In genomic region chr7:77484785-77485184, GRCh38 we compare ENCODE assay signal across 21 cellular contexts. TPM values are rescaled to one million over a fixed set of nuclear protein-coding genes. Genes with fewer than 3 reads are reported as not detected.
DNase-seq lines count a peak whose midpoint lies in the region; FAIRE-seq and TF ChIP-seq lines count a peak whose summit lies in the region.
"Had no signal": no experiment of that assay in that cellular context is flagged by ENCODE, and none has a peak within 500 bp of the region (broad histone marks: within the 10 kb centered on the region; RNA-seq: fewer than 3 reads in every experiment).

No MANE protein-coding gene starts in this region.

- peak; percentile 4 for DNase-seq in A673 (ENCODE audit: low spot score)
- peak; percentile 33 to 50 for DNase-seq in NCI-H526 (lab: John Stamatoyannopoulos, UW)
- DNase-seq in astrocyte of the hippocampus (ENCODE audit: low read depth, low spot score) = peak; percentile 8
- DNase-seq in keratinocyte (ENCODE audit: low read depth, low spot score) = no peak
- DNase-seq in effector memory CD4-positive, alpha-beta T cell = no peak
- DNase-seq in SHP77 treated with DMSO at 0.1 percent for 48 hours (lab: John Stamatoyannopoulos, UW) = no peak
- no peak for DNase-seq in neuronal stem cell (ENCODE audit: low spot score)
- DNase-seq: AML-193; Caco-2; CD4-positive, alpha-beta T cell; DMS153; DMS79; GDM1; GOT3; H7; HFFc6; IMR-90 had no signal

- H2BK15ac ChIP-seq in neuronal stem cell (ENCODE audit: low read length) = no peak overlapping the region

- no peak overlapping the region for H4K8ac ChIP-seq in neuronal stem cell (ENCODE audit: low read depth, low read length)

- no peak overlapping the region for H3K23ac ChIP-seq in neuronal stem cell (ENCODE audit: low read depth, low read length, poor library complexity)

- H2BK120ac ChIP-seq in neuronal stem cell (ENCODE audit: low read depth, low read length) = no peak overlapping the region

- no peak for FAIRE-seq in keratinocyte (lab: Jason Lieb, UNC)
- FAIRE-seq: GM12892, GM18507, HTR-8/SVneo had no signal

- no peak overlapping the region for H2BK5ac ChIP-seq in neuronal stem cell (ENCODE audit: low read length)

- H3K4me3 ChIP-seq in A673 (ENCODE audit: low read depth, low read length, poor library complexity, severe bottlenecking) (no peak overlapping the region), keratinocyte (ENCODE audit: control insufficient read depth in 2 of 3, extremely low read depth in 1 of 3, insufficient read depth in 2 of 3, low read depth in 1 of 3, low read length in 3 of 3) (no peak overlapping the region), neuronal stem cell (ENCODE audit: low read length in 2 of 2) (no peak overlapping the region)
- H3K4me3 ChIP-seq in effector memory CD4-positive, alpha-beta T cell (ENCODE audit: insufficient read depth, low read depth, low read length, poor library complexity, severe bottlenecking) = no peak overlapping the region

- TF ChIP-seq CTCF in A673 (conservative IDR thresholded peaks at IDR 0.05; ENCODE audit: low read depth, low read length) = no peak
- TF ChIP-seq CTCF in keratinocyte (optimal IDR thresholded peaks at IDR 0.05 in 1 of 3, IDR thresholded peaks at IDR 0.05 in 1 of 3, conservative IDR thresholded peaks at IDR 0.05 in 1 of 3; ENCODE audit: extremely low read depth in 1 of 3, insufficient read depth in 2 of 3, low read length in 3 of 3) = no peak

- H2BK12ac ChIP-seq in neuronal stem cell (ENCODE audit: low read length) = no peak overlapping the region

- H2AFZ ChIP-seq in keratinocyte (ENCODE audit: control insufficient read depth, low read length) = peak overlapping the region; percentile 44
- no peak overlapping the region for H2AFZ ChIP-seq in neuronal stem cell (ENCODE audit: low read length)

- no peak overlapping the region for H3K4me2 ChIP-seq in keratinocyte (ENCODE audit: control insufficient read depth, extremely low read depth, insufficient read depth, low read depth, low read length)
- H3K4me2 ChIP-seq in neuronal stem cell (ENCODE audit: insufficient read depth, low read length, poor library complexity, severe bottlenecking) = no peak overlapping the region

- H3K27ac ChIP-seq in A673 (ENCODE audit: low read depth, low read length, poor library complexity, severe bottlenecking) (no peak overlapping the region), keratinocyte (ENCODE audit: control insufficient read depth, insufficient read depth, low read length) (no peak overlapping the region), neuronal stem cell (replicated peaks; ENCODE audit: low read length) (no peak overlapping the region)
- no peak overlapping the region for H3K27ac ChIP-seq in effector memory CD4-positive, alpha-beta T cell (ENCODE audit: insufficient read depth, low read length, poor library complexity, severe bottlenecking)
- H3K27ac ChIP-seq: C4-2B had no signal

- no peak overlapping the region for H2AK5ac ChIP-seq in neuronal stem cell (ENCODE audit: low read depth, low read length)

- intact Hi-C loops in A673 (cut with micrococcal nuclease; ENCODE audit: unreplicated experiment) = no loop called here

- no TSS peak for BruUV-seq in A673 (replicated peaks; lab: Mats Ljungman, UMichigan)

- no peaks in the 10 kb centered on the region for H3K79me1 ChIP-seq in neuronal stem cell (ENCODE audit: low read depth, low read length)

- no CpG with 5 or more reads among the region's 7 CpGs for WGBS in neuronal stem cell (ENCODE audit: extremely low coverage in 2 of 2, insufficient read length in 2 of 2, insufficient replicate concordance in 1 of 2), 2 donors

- no peaks in the 10 kb centered on the region for H3K36me3 ChIP-seq in A673 (ENCODE audit: insufficient read depth, low read length, poor library complexity, severe bottlenecking)
- H3K36me3 ChIP-seq in keratinocyte (ENCODE audit: control insufficient read depth in 2 of 2, extremely low read depth in 1 of 2, insufficient read depth in 2 of 2, low read length in 2 of 2) = no peaks in the 10 kb centered on the region
- H3K36me3 ChIP-seq in effector memory CD4-positive, alpha-beta T cell (ENCODE audit: control insufficient read depth, insufficient read depth, low read length) = no peaks in the 10 kb centered on the region
- no peaks in the 10 kb centered on the region for H3K36me3 ChIP-seq in neuronal stem cell (replicated peaks in 1 of 2; ENCODE audit: control insufficient read depth in 2 of 2, insufficient read depth in 2 of 2, low read length in 2 of 2)

- H3K4me1 ChIP-seq in A673 (ENCODE audit: insufficient read depth, low read length, poor library complexity, severe bottlenecking) (no peaks in the 10 kb centered on the region), keratinocyte (ENCODE audit: control insufficient read depth, extremely low read depth, insufficient read depth, low read length) (peaks cover 10% of the 10 kb centered on the region), neuronal stem cell (ENCODE audit: control insufficient read depth in 2 of 2, insufficient read depth in 1 of 2, low read depth in 1 of 2, low read length in 2 of 2) (peaks cover 0 to 4% of the 10 kb centered on the region in 2 donors)
- no peaks in the 10 kb centered on the region for H3K4me1 ChIP-seq in effector memory CD4-positive, alpha-beta T cell (ENCODE audit: control insufficient read depth, insufficient read depth, low read length, poor library complexity, severe bottlenecking)

- no peak overlapping the region for H3K18ac ChIP-seq in neuronal stem cell (ENCODE audit: low read length)

- POLR2A ChIA-PET in A673 (lab: Charles Lee; ENCODE audit: low non-redundant PET) = interaction anchor here (0.5 kb wide), 1 partner anchor 1098 kb away, joined by 3 read pairs; no protein-coding TSS in a partner anchor

- CTCF ChIA-PET in A673 (lab: Charles Lee) = no interaction called here

- dilution Hi-C loops in keratinocyte (cut with MboI; ENCODE audit: extremely low pct_ligation_motif_present, low sequenced_read_pairs) = no loop called here

- no peaks in the 10 kb centered on the region for H3K9me1 ChIP-seq in keratinocyte (ENCODE audit: control insufficient read depth, extremely low read depth, insufficient read depth, low read length)

- no peak overlapping the region for H3K14ac ChIP-seq in neuronal stem cell (ENCODE audit: low read length)

- H3K9me3 ChIP-seq in A673 (ENCODE audit: low read depth, low read length, poor library complexity, severe bottlenecking) = no peaks in the 10 kb centered on the region
- H3K9me3 ChIP-seq in keratinocyte (ENCODE audit: control insufficient read depth, low read depth, low read length) = no peaks in the 10 kb centered on the region
- no peaks in the 10 kb centered on the region for H3K9me3 ChIP-seq in effector memory CD4-positive, alpha-beta T cell (ENCODE audit: control insufficient read depth, low read length)
- H3K9me3 ChIP-seq in neuronal stem cell (replicated peaks in 1 of 2; ENCODE audit: control insufficient read depth in 2 of 2, insufficient read depth in 1 of 2, low read depth in 1 of 2, low read length in 2 of 2) = no peaks in the 10 kb centered on the region
- H3K9me3 ChIP-seq: Caco-2 had no signal

- peaks cover 4% of the 10 kb centered on the region for H3K27me3 ChIP-seq in A673 (replicated peaks; ENCODE audit: insufficient read depth, low read depth, low read length, poor library complexity)
- no peaks in the 10 kb centered on the region for H3K27me3 ChIP-seq in keratinocyte (ENCODE audit: control insufficient read depth, extremely low read depth, insufficient read depth, low read length)
- no peaks in the 10 kb centered on the region for H3K27me3 ChIP-seq in effector memory CD4-positive, alpha-beta T cell (replicated peaks; ENCODE audit: control insufficient read depth, insufficient read depth, low read length, poor library complexity, severe bottlenecking)
- H3K27me3 ChIP-seq in neuronal stem cell (ENCODE audit: control insufficient read depth in 3 of 3, insufficient read depth in 3 of 3, low read depth in 1 of 3, low read length in 3 of 3) = no peaks in the 10 kb centered on the region

- H4K20me1 ChIP-seq in keratinocyte (ENCODE audit: control insufficient read depth, extremely low read depth, insufficient read depth, low read length) = no peaks in the 10 kb centered on the region

- H3K4ac ChIP-seq in neuronal stem cell (ENCODE audit: low read length) = no peak overlapping the region

- H3K79me2 ChIP-seq in keratinocyte (ENCODE audit: control insufficient read depth, insufficient read depth, low read length) = no peaks in the 10 kb centered on the region

- no peak overlapping the region for H3K9ac ChIP-seq in keratinocyte (ENCODE audit: control insufficient read depth, extremely low read depth, insufficient read depth, low read length)
- no peak overlapping the region for H3K9ac ChIP-seq in neuronal stem cell (ENCODE audit: low read depth, low read length, poor library complexity)

- no peak overlapping the region for H4K91ac ChIP-seq in neuronal stem cell (ENCODE audit: low read depth, low read length, poor library complexity)

RNA-seq across cellular contexts. Expression of gene PTPN12, which starts 52.3 kb away (rescaled TPM):
- 54.3 and 63.3 TPM in 2 replicates for total RNA-seq in A673 (2021)
- polyA plus RNA-seq in keratinocyte = 46.9 to 61.1 TPM (median 53.1 TPM) in 3 replicates
- polyA plus RNA-seq in keratinocyte (2011; ENCODE audit: low read depth) = 136 TPM
- 36.6 and 72.4 TPM in 2 replicates for polyA plus RNA-seq in keratinocyte (2011; cell fraction: cytosol; rRNA removed)
- polyA plus RNA-seq in keratinocyte (2011; cell fraction: nucleus; rRNA removed) = 80.9 and 83.7 TPM in 2 replicates
- 52.7 and 58.2 TPM in 2 replicates for polyA plus RNA-seq in keratinocyte (2012; ENCODE audit: low replicate concordance)
- 33.2 to 101 TPM (median 77.0 TPM) in 3 replicates for polyA minus RNA-seq in keratinocyte
- 23.8 TPM for polyA minus RNA-seq in keratinocyte (2011; cell fraction: cytosol; rRNA and poly(A)+ RNA removed)
- 47.2 and 112 TPM in 2 replicates for polyA minus RNA-seq in keratinocyte (2011; cell fraction: nucleus; rRNA and poly(A)+ RNA removed)
- 79.7 TPM for polyA plus RNA-seq in neuronal stem cell (2013, experiment 1 of 2)
- 79.0 TPM for polyA plus RNA-seq in neuronal stem cell (2013, experiment 2 of 2)

Comparison
In these comparisons a context has a peak if more than half of its experiments do, and no peak if none do; other contexts are left out.
1. DNase-seq: peak in A673 (single experiment), NCI-H526 (2 of 2) and astrocyte of the hippocampus (single experiment); none in keratinocyte (single experiment), effector memory CD4-positive, alpha-beta T cell (0 of 3), SHP77 treated with DMSO at 0.1 percent for 48 hours (single experiment) and neuronal stem cell (single experiment).